ENCODE assay signal across 26 cellular contexts in genomic region chr18:7512990-7513389, GRCh38.
"Had no signal": no experiment of that assay in that cellular context is flagged by ENCODE, and none has a peak within 500 bp of the region (broad histone marks: within the 10 kb centered on the region; RNA-seq: fewer than 3 reads in every experiment).

No MANE protein-coding gene starts in this region.

- H3K4me1 ChIP-seq: lower lobe of right lung, parathyroid adenoma, psoas muscle, upper lobe of left lung, vagina had no signal

- H3K27ac ChIP-seq: lower lobe of right lung, neural progenitor cell, neutrophil, parathyroid adenoma, psoas muscle, right lobe of liver, tibial nerve, upper lobe of left lung, vagina had no signal

- H3K36me3 ChIP-seq: lower lobe of right lung, neural progenitor cell, neutrophil, right lobe of liver, tibial nerve, upper lobe of left lung, vagina had no signal

- H3K9me3 Mint-ChIP-seq: nephron progenitor cell; neural progenitor cell; stimulated activated memory B cell treated with anti-CD40 and anti-IgM and Interleukin-4, amounts not matched to agents 10 μg/mL and 1 μg/mL and 100 μg/mL, for 72 hours had no signal

- H3K27me3 Mint-ChIP-seq: stimulated activated memory B cell treated with anti-CD40 and anti-IgM and Interleukin-4, amounts not matched to agents 10 μg/mL and 1 μg/mL and 100 μg/mL, for 72 hours; stimulated activated naive CD8-positive, alpha-beta T cell treated with anti-CD3 and anti-CD28 coated beads, Interleukin-15, amount 100 ng/mL, for 72 hours had no signal

- H2AFZ ChIP-seq: neural progenitor cell, parathyroid adenoma had no signal

- H3K4me2 ChIP-seq: neural progenitor cell, smooth muscle cell had no signal

- H3K27ac Mint-ChIP-seq: immature natural killer cell; naive thymus-derived CD8-positive, alpha-beta T cell; nephron progenitor cell; neural progenitor cell; stimulated activated memory B cell treated with anti-CD40 and anti-IgM and Interleukin-4, amounts not matched to agents 10 μg/mL and 1 μg/mL and 100 μg/mL, for 72 hours; stimulated activated naive CD8-positive, alpha-beta T cell treated with anti-CD3 and anti-CD28 coated beads, Interleukin-15, amount 100 ng/mL, for 72 hours had no signal

- H3K4me3 ChIP-seq: lower lobe of right lung, neural progenitor cell, psoas muscle, right lobe of liver, smooth muscle cell, tibial nerve, upper lobe of left lung, vagina had no signal

- H3K79me2 ChIP-seq: parathyroid adenoma had no signal

- H3K36me3 Mint-ChIP-seq: immature natural killer cell; naive thymus-derived CD8-positive, alpha-beta T cell; neural progenitor cell; stimulated activated memory B cell treated with anti-CD40 and anti-IgM and Interleukin-4, amounts not matched to agents 10 μg/mL and 1 μg/mL and 100 μg/mL, for 72 hours had no signal

- DNase-seq: hypothalamus; immature natural killer cell; kidney; lower lobe of right lung; mesenchymal stem cell; naive thymus-derived CD8-positive, alpha-beta T cell; nephron progenitor cell; occipital lobe; psoas muscle; stimulated activated CD4-positive, alpha-beta T cell treated with anti-CD3 and anti-CD28 coated beads, Interleukin-1b, Interleukin-23, amount 100 ng/mL, for 48 hours; stimulated activated CD4-positive, alpha-beta T cell treated with anti-CD3 and anti-CD28 coated beads, Interleukin-2, amount 100 ng/mL, for 48 hours; stimulated activated CD4-positive, alpha-beta T cell treated with anti-CD3 and anti-CD28 coated beads, Interleukin-4, amount 100 ng/mL, for 4 hours; stimulated activated CD8-positive, alpha-beta memory T cell treated with anti-CD3 and anti-CD28 coated beads, Interleukin-4, amount 100 ng/mL, for 48 hours; stimulated activated naive CD4-positive, alpha-beta T cell treated with Interleukin-2 at 50 U/mL for 16 hours; stimulated activated naive CD8-positive, alpha-beta T cell treated with anti-CD3 and anti-CD28 coated beads, Interleukin-15, amount 100 ng/mL, for 72 hours; substantia nigra; upper lobe of left lung had no signal

- H3K9ac ChIP-seq: neural progenitor cell, parathyroid adenoma had no signal

- H3K9me3 ChIP-seq: lower lobe of right lung, neutrophil, psoas muscle, right lobe of liver, tibial nerve, upper lobe of left lung, vagina had no signal

- ATAC-seq: lower lobe of right lung; naive thymus-derived CD8-positive, alpha-beta T cell; stimulated activated memory B cell treated with anti-CD40 and anti-IgM and Interleukin-4, amounts not matched to agents 10 μg/mL and 1 μg/mL and 100 μg/mL, for 72 hours; stimulated activated naive CD8-positive, alpha-beta T cell treated with anti-CD3 and anti-CD28 coated beads, Interleukin-15, amount 100 ng/mL, for 72 hours had no signal

- H3K4me3 Mint-ChIP-seq: immature natural killer cell; naive thymus-derived CD8-positive, alpha-beta T cell; nephron progenitor cell; neural progenitor cell; stimulated activated memory B cell treated with anti-CD40 and anti-IgM and Interleukin-4, amounts not matched to agents 10 μg/mL and 1 μg/mL and 100 μg/mL, for 72 hours; stimulated activated naive CD8-positive, alpha-beta T cell treated with anti-CD3 and anti-CD28 coated beads, Interleukin-15, amount 100 ng/mL, for 72 hours had no signal

- H3K4me1 Mint-ChIP-seq: immature natural killer cell; naive thymus-derived CD8-positive, alpha-beta T cell; neural progenitor cell; stimulated activated memory B cell treated with anti-CD40 and anti-IgM and Interleukin-4, amounts not matched to agents 10 μg/mL and 1 μg/mL and 100 μg/mL, for 72 hours; stimulated activated naive CD8-positive, alpha-beta T cell treated with anti-CD3 and anti-CD28 coated beads, Interleukin-15, amount 100 ng/mL, for 72 hours had no signal

- FAIRE-seq: islet of Langerhans, kidney had no signal

- H3K27me3 ChIP-seq: neural progenitor cell, neutrophil, right lobe of liver, tibial nerve, upper lobe of left lung, vagina had no signal
